ENCODE assay signal across 8 cellular contexts in the genomic region with DNA sequence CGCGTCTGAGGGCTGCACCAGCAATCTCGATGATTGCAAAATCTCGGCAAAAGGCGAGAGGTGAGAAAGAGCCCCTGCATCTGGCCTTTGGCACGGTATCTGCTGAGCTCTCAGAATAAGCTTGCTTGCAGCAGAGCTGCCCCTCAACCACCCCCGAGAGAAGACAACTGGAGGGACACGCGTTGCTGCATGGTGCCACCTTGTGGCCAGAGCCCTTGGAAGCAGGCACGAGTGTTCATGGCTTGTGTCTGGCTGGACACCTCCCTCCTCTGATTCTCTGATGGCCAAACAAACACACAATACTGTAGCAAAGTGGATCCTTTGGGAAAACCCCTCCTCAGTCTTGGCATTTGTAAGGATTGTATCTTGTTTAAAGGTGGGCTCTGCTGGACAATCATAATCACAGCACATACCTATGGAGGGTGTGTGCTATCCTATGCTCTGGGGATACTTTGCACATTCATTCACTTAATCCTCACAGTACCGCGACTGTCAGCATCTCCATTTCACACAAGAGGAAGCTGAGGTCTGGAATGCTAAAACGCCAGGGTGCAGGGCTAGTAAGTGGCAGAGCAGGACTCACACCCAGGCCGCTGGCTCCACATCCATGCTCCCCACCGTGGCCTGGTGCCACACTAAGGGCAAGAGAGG.
DNase-seq lines count a peak whose midpoint lies in the region; ATAC-seq lines count a peak whose summit lies in the region.
"Not testable (repeated sequence)": the region's sequence is repeated elsewhere in the genome, so short reads cannot be mapped to it uniquely, and the experiment has no call there.

No MANE protein-coding gene starts in this region.

- H3K36me3 ChIP-seq in HAP-1 (replicated peaks): not testable (repeated sequence)

- not testable (repeated sequence) for H3K9me3 ChIP-seq in HAP-1

- peak in 11 of 14 donors; percentile 22 to 71 (median 53) for DNase-seq in C1 segment of cervical spinal cord (lab: John Stamatoyannopoulos, UW)
- DNase-seq in HAP-1 (ENCODE audit: low spot score in 2 of 2): peak; percentile 44 to 82
- peak; percentile 34 for DNase-seq in NCI-H2081 treated with DMSO at 0.1 percent for 48 hours (lab: John Stamatoyannopoulos, UW)
- DNase-seq in activated naive CD4-positive, alpha-beta T cell treated with anti-CD3 and anti-CD28 coated beads, Interleukin-2, amount 50 U/mL, for 16 hours: peak; percentile 37
- peak; percentile 75 for DNase-seq in fibroblast of the conjunctiva (ENCODE audit: low read depth)
- peak; percentile 82 for DNase-seq in midbrain (lab: John Stamatoyannopoulos, UW)
- DNase-seq in stimulated activated CD4-positive, alpha-beta T cell treated with anti-CD3 and anti-CD28 coated beads, Interleukin-4, amount 100 ng/mL, for 1 hour: peak; percentile 43

- peak; percentile 66 for ATAC-seq in SK-N-SH treated with all-trans-retinoic acid at 6 μM for 48 hours

- in situ Hi-C loops in HAP-1 (cut with MboI; ENCODE audit: low sequenced_read_pairs): loop anchor here (5.0 kb wide), 1 partner anchor 77 kb away; no protein-coding TSS in a partner anchor

- not testable (repeated sequence) for H3K27me3 ChIP-seq in HAP-1 (ENCODE audit: low read depth)

- H3K4me3 ChIP-seq in HAP-1: not testable (repeated sequence)

- not testable (repeated sequence) for H3K4me1 ChIP-seq in HAP-1
